Comparison of ENCODE assay signal across 30 cellular contexts in genomic region chr1:84539972-84540371, GRCh38. TPM values are rescaled to one million over a fixed set of nuclear protein-coding genes. Genes with fewer than 3 reads are reported as not detected.
A peak's percentile ranks its signal among the peaks of the same experiment; 100 is the strongest.
DNase-seq lines count a peak whose midpoint lies in the region; ATAC-seq, FAIRE-seq and TF ChIP-seq lines count a peak whose summit lies in the region.
"Had no signal": no experiment of that assay in that cellular context is flagged by ENCODE, and none has a peak within 500 bp of the region (broad histone marks: within the 10 kb centered on the region; RNA-seq: fewer than 3 reads in every experiment).

No MANE protein-coding gene starts in this region.

- CTCF ChIA-PET in activated CD4-positive, alpha-beta T cell treated with anti-CD3 and anti-CD28 coated beads for 36 hours (lab: Charles Lee): interaction anchor here (1.0 kb wide), 1 partner anchor 9 kb away, joined by 5 read pairs; no protein-coding TSS in a partner anchor
- CTCF ChIA-PET in activated CD4-positive, alpha-beta memory T cell treated with anti-CD3 and anti-CD28 coated beads for 36 hours (lab: Charles Lee): interaction anchor here (0.9 kb wide), 1 partner anchor 81 kb away, joined by 4 read pairs; no protein-coding TSS in a partner anchor

- H3K9ac ChIP-seq in endocrine pancreas (ENCODE audit: control insufficient read depth, insufficient read depth, low read length): no peak overlapping the region
- H3K9ac ChIP-seq: BLaER1 had no signal

- H3K4me1 ChIP-seq in endocrine pancreas (ENCODE audit: control insufficient read depth, insufficient read depth, low read length): peaks cover 9% of the 10 kb centered on the region
- H3K4me1 ChIP-seq: left lung had no signal

- TF ChIP-seq CTCF in osteocyte (IDR thresholded peaks at IDR 0.05): no peak

- no peak for DNase-seq in activated CD4-positive, alpha-beta T cell treated with anti-CD3 and anti-CD28 coated beads for 36 hours
- no peak for DNase-seq in activated CD4-positive, alpha-beta T cell treated with anti-CD3 and anti-CD28 coated beads, Interleukin-2, amount 50 U/mL, for 1 hour
- no peak for DNase-seq in RCC 7860 (ENCODE audit: low spot score)
- DNase-seq in osteocyte (ENCODE audit: extremely low spot score, unreplicated experiment): no peak
- DNase-seq in activated CD4-positive, alpha-beta memory T cell treated with anti-CD3 and anti-CD28 coated beads for 36 hours: no peak
- DNase-seq in MV-4-11 (lab: John Stamatoyannopoulos, UW): no peak
- DNase-seq: 8988T; activated CD8-positive, alpha-beta T cell treated with anti-CD3 and anti-CD28 coated beads for 36 hours; activated naive CD4-positive, alpha-beta T cell treated with anti-CD3 and anti-CD28 coated beads, Interleukin-2, amount 50 U/mL, for 16 hours; activated T-cell treated with anti-CD3 and anti-CD28 coated beads, Interleukin-2, amount 50 U/mL, for 4 hours; Calu3; left lung; midbrain; NCI-H187; NCI-H226; SHP77; stimulated activated CD4-positive, alpha-beta T cell treated with anti-CD3 and anti-CD28 coated beads, Interleukin-2, amount 100 ng/mL, for 48 hours had no signal

- FAIRE-seq in RCC 7860 (lab: Jason Lieb, UNC): peak; percentile 27
- FAIRE-seq: G401.6, GM19239 had no signal

- H3K9me3 Mint-ChIP-seq in activated CD4-positive, alpha-beta T cell treated with anti-CD3 and anti-CD28 coated beads for 36 hours (ENCODE audit: low read depth): no peaks in the 10 kb centered on the region
- no peaks in the 10 kb centered on the region for H3K9me3 Mint-ChIP-seq in osteocyte (ENCODE audit: unreplicated experiment)
- no peaks in the 10 kb centered on the region for H3K9me3 Mint-ChIP-seq in activated CD4-positive, alpha-beta memory T cell treated with anti-CD3 and anti-CD28 coated beads for 36 hours
- H3K9me3 Mint-ChIP-seq in activated T-helper 17 cell treated with anti-CD3 and anti-CD28 coated beads, Interleukin-2, amount 50 U/mL, for 72 hours: no peaks in the 10 kb centered on the region
- H3K9me3 Mint-ChIP-seq: activated CD8-positive, alpha-beta T cell treated with anti-CD3 and anti-CD28 coated beads for 36 hours; activated T-cell treated with anti-CD3 and anti-CD28 coated beads, Interleukin-2, amount 50 U/mL, for 4 hours; brain; dendritic cell treated with granulocyte-macrophage colony-stimulating factor and Interleukin-4, amounts not matched to agents 40 ng/mL and 50 ng/mL, for 4 days; T-helper 1 cell treated with Interleukin-12 subunit alpha and Interleukin-12 subunit beta and Interleukin-4 antibody, amounts not matched to agents 30 μg/mL and 1 μg/mL, for 36 hours; WTC11 had no signal

- intact Hi-C loops in activated CD4-positive, alpha-beta T cell treated with anti-CD3 and anti-CD28 coated beads for 36 hours (cut with DNase I, micrococcal nuclease): no loop called here
- intact Hi-C loops in activated CD4-positive, alpha-beta memory T cell treated with anti-CD3 and anti-CD28 coated beads for 36 hours (cut with micrococcal nuclease): loop anchor here (2.0 kb wide), 1 partner anchor 97 kb away; no protein-coding TSS in a partner anchor

- H3K4me3 Mint-ChIP-seq in activated CD4-positive, alpha-beta T cell treated with anti-CD3 and anti-CD28 coated beads for 36 hours: no peak overlapping the region
- H3K4me3 Mint-ChIP-seq in osteocyte (ENCODE audit: unreplicated experiment): no peak overlapping the region
- no peak overlapping the region for H3K4me3 Mint-ChIP-seq in activated CD4-positive, alpha-beta memory T cell treated with anti-CD3 and anti-CD28 coated beads for 36 hours
- H3K4me3 Mint-ChIP-seq in activated T-helper 17 cell treated with anti-CD3 and anti-CD28 coated beads, Interleukin-2, amount 50 U/mL, for 72 hours: no peak overlapping the region
- H3K4me3 Mint-ChIP-seq: activated CD8-positive, alpha-beta T cell treated with anti-CD3 and anti-CD28 coated beads for 36 hours; activated T-cell treated with anti-CD3 and anti-CD28 coated beads, Interleukin-2, amount 50 U/mL, for 4 hours; brain; dendritic cell treated with granulocyte-macrophage colony-stimulating factor and Interleukin-4, amounts not matched to agents 40 ng/mL and 50 ng/mL, for 4 days; nephron; T-helper 1 cell treated with Interleukin-12 subunit alpha and Interleukin-12 subunit beta and Interleukin-4 antibody, amounts not matched to agents 30 μg/mL and 1 μg/mL, for 36 hours; WTC11 had no signal

- peak overlapping the region; percentile 7 for H3K4me3 ChIP-seq in endocrine pancreas (ENCODE audit: control insufficient read depth, insufficient read depth, low read length)
- H3K4me3 ChIP-seq: BLaER1, left lung, skin epidermis had no signal

- no peaks in the 10 kb centered on the region for H3K27me3 ChIP-seq in endocrine pancreas (ENCODE audit: control insufficient read depth, insufficient read depth, low read length)
- H3K27me3 ChIP-seq: BLaER1, left lung had no signal

- peaks cover 17% of the 10 kb centered on the region for H3K36me3 Mint-ChIP-seq in activated CD4-positive, alpha-beta T cell treated with anti-CD3 and anti-CD28 coated beads for 36 hours (ENCODE audit: low read depth)
- H3K36me3 Mint-ChIP-seq in osteocyte (ENCODE audit: unreplicated experiment): peaks cover 24% of the 10 kb centered on the region
- peaks cover 10% of the 10 kb centered on the region for H3K36me3 Mint-ChIP-seq in activated CD4-positive, alpha-beta memory T cell treated with anti-CD3 and anti-CD28 coated beads for 36 hours
- peaks cover 13% of the 10 kb centered on the region for H3K36me3 Mint-ChIP-seq in activated T-helper 17 cell treated with anti-CD3 and anti-CD28 coated beads, Interleukin-2, amount 50 U/mL, for 72 hours (ENCODE audit: low read depth)
- H3K36me3 Mint-ChIP-seq: brain, WTC11 had no signal

- no peak overlapping the region for H3K27ac Mint-ChIP-seq in activated CD4-positive, alpha-beta T cell treated with anti-CD3 and anti-CD28 coated beads for 36 hours
- peak overlapping the region; percentile 31 for H3K27ac Mint-ChIP-seq in osteocyte (ENCODE audit: unreplicated experiment)
- H3K27ac Mint-ChIP-seq in activated CD4-positive, alpha-beta memory T cell treated with anti-CD3 and anti-CD28 coated beads for 36 hours: no peak overlapping the region
- H3K27ac Mint-ChIP-seq in activated T-helper 17 cell treated with anti-CD3 and anti-CD28 coated beads, Interleukin-2, amount 50 U/mL, for 72 hours: no peak overlapping the region
- H3K27ac Mint-ChIP-seq: activated CD8-positive, alpha-beta T cell treated with anti-CD3 and anti-CD28 coated beads for 36 hours; brain; dendritic cell treated with granulocyte-macrophage colony-stimulating factor and Interleukin-4, amounts not matched to agents 40 ng/mL and 50 ng/mL, for 4 days; progenitor cell of endocrine pancreas; T-helper 1 cell treated with Interleukin-12 subunit alpha and Interleukin-12 subunit beta and Interleukin-4 antibody, amounts not matched to agents 30 μg/mL and 1 μg/mL, for 36 hours; WTC11 had no signal

- POLR2A ChIA-PET in activated CD4-positive, alpha-beta T cell treated with anti-CD3 and anti-CD28 coated beads for 36 hours (lab: Charles Lee): no interaction called here
- POLR2A ChIA-PET in activated CD4-positive, alpha-beta memory T cell treated with anti-CD3 and anti-CD28 coated beads for 36 hours (lab: Charles Lee): no interaction called here

- H3K27me3 Mint-ChIP-seq in activated CD4-positive, alpha-beta T cell treated with anti-CD3 and anti-CD28 coated beads for 36 hours: no peaks in the 10 kb centered on the region
- no peaks in the 10 kb centered on the region for H3K27me3 Mint-ChIP-seq in osteocyte (ENCODE audit: unreplicated experiment)
- H3K27me3 Mint-ChIP-seq in activated CD4-positive, alpha-beta memory T cell treated with anti-CD3 and anti-CD28 coated beads for 36 hours: no peaks in the 10 kb centered on the region
- H3K27me3 Mint-ChIP-seq in activated T-helper 17 cell treated with anti-CD3 and anti-CD28 coated beads, Interleukin-2, amount 50 U/mL, for 72 hours: no peaks in the 10 kb centered on the region
- H3K27me3 Mint-ChIP-seq: activated CD8-positive, alpha-beta T cell treated with anti-CD3 and anti-CD28 coated beads for 36 hours; dendritic cell treated with granulocyte-macrophage colony-stimulating factor and Interleukin-4, amounts not matched to agents 40 ng/mL and 50 ng/mL, for 4 days; progenitor cell of endocrine pancreas had no signal

- no peaks in the 10 kb centered on the region for H3K36me3 ChIP-seq in endocrine pancreas (ENCODE audit: control insufficient read depth, insufficient read depth, low read length)
- H3K36me3 ChIP-seq: BLaER1 had no signal

- H3K4me1 Mint-ChIP-seq in activated CD4-positive, alpha-beta T cell treated with anti-CD3 and anti-CD28 coated beads for 36 hours: peaks cover 7% of the 10 kb centered on the region
- H3K4me1 Mint-ChIP-seq in osteocyte (ENCODE audit: unreplicated experiment): peaks cover 19% of the 10 kb centered on the region
- peaks cover 5% of the 10 kb centered on the region for H3K4me1 Mint-ChIP-seq in activated CD4-positive, alpha-beta memory T cell treated with anti-CD3 and anti-CD28 coated beads for 36 hours (ENCODE audit: low read depth)
- H3K4me1 Mint-ChIP-seq in activated T-helper 17 cell treated with anti-CD3 and anti-CD28 coated beads, Interleukin-2, amount 50 U/mL, for 72 hours: peaks cover 11% of the 10 kb centered on the region
- H3K4me1 Mint-ChIP-seq: brain, nephron, WTC11 had no signal

- peak; percentile 55 for ATAC-seq in activated CD4-positive, alpha-beta T cell treated with anti-CD3 and anti-CD28 coated beads for 36 hours
- ATAC-seq in activated T-helper 17 cell treated with anti-CD3 and anti-CD28 coated beads, Interleukin-2, amount 50 U/mL, for 72 hours (replicated peaks): no peak
- ATAC-seq: activated CD8-positive, alpha-beta T cell treated with anti-CD3 and anti-CD28 coated beads for 36 hours; activated T-cell treated with anti-CD3 and anti-CD28 coated beads, Interleukin-2, amount 50 U/mL, for 4 hours; HCT116; left lung; WTC11 had no signal

- no peaks in the 10 kb centered on the region for H3K9me3 ChIP-seq in endocrine pancreas (ENCODE audit: control insufficient read depth, low read length)
- H3K9me3 ChIP-seq: BLaER1, left lung had no signal

RNA-seq across cellular contexts. Expression of gene GNG5, which starts 33.6 kb away (rescaled TPM):
- 100 to 1,000 TPM; 124 to 159 TPM for total RNA-seq in activated CD4-positive, alpha-beta T cell treated with anti-CD3 and anti-CD28 coated beads for 36 hours
- total RNA-seq in osteocyte: 89.3 and 90.4 TPM in 2 replicates
- total RNA-seq in activated CD4-positive, alpha-beta memory T cell treated with anti-CD3 and anti-CD28 coated beads for 36 hours: 100 to 1,000 TPM; 139 to 143 TPM
- 100 to 1,000 TPM in 1 of 2 donors, 10 to 100 TPM in 1; 83.4 to 105 TPM for total RNA-seq in activated T-helper 17 cell treated with anti-CD3 and anti-CD28 coated beads, Interleukin-2, amount 50 U/mL, for 72 hours

RNA-seq across cellular contexts. Expression of gene SPATA1, which starts 33.8 kb away (rescaled TPM):
- total RNA-seq in activated CD4-positive, alpha-beta T cell treated with anti-CD3 and anti-CD28 coated beads for 36 hours: 1 to 10 TPM in 1 of 2 experiments, under 1 TPM in 1; 0.61 to 1.4 TPM
- total RNA-seq in osteocyte: 1.7 and 2.3 TPM in 2 replicates
- 1 to 10 TPM; 3.2 to 3.8 TPM for total RNA-seq in activated CD4-positive, alpha-beta memory T cell treated with anti-CD3 and anti-CD28 coated beads for 36 hours
- 1 to 10 TPM in 1 of 2 donors, under 1 TPM in 1; 0.65 to 1.7 TPM for total RNA-seq in activated T-helper 17 cell treated with anti-CD3 and anti-CD28 coated beads, Interleukin-2, amount 50 U/mL, for 72 hours

RNA-seq across cellular contexts. Expression of gene CTBS, which starts 34.3 kb away (rescaled TPM):
- total RNA-seq in activated CD4-positive, alpha-beta T cell treated with anti-CD3 and anti-CD28 coated beads for 36 hours: 10 to 100 TPM; 13.5 to 17.3 TPM
- total RNA-seq in osteocyte: 18.3 and 20.2 TPM in 2 replicates
- 10 to 100 TPM; 22.9 to 24.2 TPM for total RNA-seq in activated CD4-positive, alpha-beta memory T cell treated with anti-CD3 and anti-CD28 coated beads for 36 hours
- total RNA-seq in activated T-helper 17 cell treated with anti-CD3 and anti-CD28 coated beads, Interleukin-2, amount 50 U/mL, for 72 hours: 10 to 100 TPM; 14.0 to 18.0 TPM
